24 cellular contexts compared by ENCODE assay signal in genomic region chr6:20608371-20608770, GRCh38.
"Had no signal": no experiment of that assay in that cellular context is flagged by ENCODE, and none has a peak within 500 bp of the region (broad histone marks: within the 10 kb centered on the region; RNA-seq: fewer than 3 reads in every experiment).

No MANE protein-coding gene starts in this region.

- H3K4me1 ChIP-seq: breast epithelium, esophagus squamous epithelium, suprapubic skin, transverse colon had no signal

- H3K4me3 Mint-ChIP-seq: activated CD4-positive, alpha-beta memory T cell treated with anti-CD3 and anti-CD28 coated beads for 36 hours; activated naive CD8-positive, alpha-beta T cell treated with anti-CD3 and anti-CD28 coated beads for 36 hours; central memory CD8-positive, alpha-beta T cell; endodermal cell; natural killer cell treated with Interleukin-12 subunit alpha and Interleukin-12 subunit beta and Interleukin-15 and Interleukin-18, amount 100 ng/mL, for 72 hours; stimulated activated memory B cell treated with anti-CD40 and anti-IgM and Interleukin-4, amounts not matched to agents 10 μg/mL and 1 μg/mL and 100 μg/mL, for 72 hours had no signal

- H3K27me3 Mint-ChIP-seq: activated CD4-positive, alpha-beta memory T cell treated with anti-CD3 and anti-CD28 coated beads for 36 hours; activated naive CD8-positive, alpha-beta T cell treated with anti-CD3 and anti-CD28 coated beads for 36 hours; central memory CD8-positive, alpha-beta T cell; natural killer cell treated with Interleukin-12 subunit alpha and Interleukin-12 subunit beta and Interleukin-15 and Interleukin-18, amount 100 ng/mL, for 72 hours; stimulated activated memory B cell treated with anti-CD40 and anti-IgM and Interleukin-4, amounts not matched to agents 10 μg/mL and 1 μg/mL and 100 μg/mL, for 72 hours had no signal

- DNase-seq: activated CD4-positive, alpha-beta memory T cell treated with anti-CD3 and anti-CD28 coated beads for 36 hours; activated CD4-positive, alpha-beta T cell treated with anti-CD3 and anti-CD28 coated beads for 4 hours; activated CD4-positive, CD25-positive, alpha-beta regulatory T cell; activated naive CD4-positive, alpha-beta T cell treated with Interleukin-2 at 50 U/mL for 16 hours; activated naive CD8-positive, alpha-beta T cell treated with anti-CD3 and anti-CD28 coated beads for 36 hours; activated T-cell treated with anti-CD3 and anti-CD28 coated beads, Interleukin-2, amount 50 U/mL, for 48 hours; cortex of kidney; endodermal cell; esophagus squamous epithelium; gastrocnemius medialis; hypothalamus; midbrain; ovary; psoas muscle; right cardiac atrium; stomach; transverse colon had no signal

- H3K4me3 ChIP-seq: breast epithelium, esophagus squamous epithelium, gastrocnemius medialis, ovary, psoas muscle, stomach, suprapubic skin, transverse colon had no signal

- H3K27me3 ChIP-seq: breast epithelium, esophagus squamous epithelium, gastrocnemius medialis, neutrophil, ovary, stomach, suprapubic skin, transverse colon had no signal

- ATAC-seq: gastrocnemius medialis; natural killer cell treated with Interleukin-12 subunit alpha and Interleukin-12 subunit beta and Interleukin-15 and Interleukin-18, amount 100 ng/mL, for 72 hours; psoas muscle; right cardiac atrium; stimulated activated memory B cell treated with anti-CD40 and anti-IgM and Interleukin-4, amounts not matched to agents 10 μg/mL and 1 μg/mL and 100 μg/mL, for 72 hours had no signal

- H3K27ac ChIP-seq: breast epithelium, esophagus squamous epithelium, gastrocnemius medialis, neutrophil, ovary, psoas muscle, stomach, suprapubic skin, transverse colon had no signal

- H3K27ac Mint-ChIP-seq: activated CD4-positive, alpha-beta memory T cell treated with anti-CD3 and anti-CD28 coated beads for 36 hours; activated naive CD8-positive, alpha-beta T cell treated with anti-CD3 and anti-CD28 coated beads for 36 hours; endodermal cell; natural killer cell treated with Interleukin-12 subunit alpha and Interleukin-12 subunit beta and Interleukin-15 and Interleukin-18, amount 100 ng/mL, for 72 hours; stimulated activated memory B cell treated with anti-CD40 and anti-IgM and Interleukin-4, amounts not matched to agents 10 μg/mL and 1 μg/mL and 100 μg/mL, for 72 hours had no signal

- H3K9me3 ChIP-seq: breast epithelium, esophagus squamous epithelium, gastrocnemius medialis, neutrophil, ovary, psoas muscle, suprapubic skin, transverse colon had no signal

- FAIRE-seq: urothelium cell line had no signal

- H3K9me3 Mint-ChIP-seq: central memory CD8-positive, alpha-beta T cell; natural killer cell treated with Interleukin-12 subunit alpha and Interleukin-12 subunit beta and Interleukin-15 and Interleukin-18, amount 100 ng/mL, for 72 hours had no signal

- H3K36me3 ChIP-seq: breast epithelium, esophagus squamous epithelium, gastrocnemius medialis, neutrophil, ovary, stomach, suprapubic skin, transverse colon had no signal
